17 cellular contexts compared by ENCODE assay signal in genomic region chr5:123164019-123164418, GRCh38.
DNase-seq lines count a peak whose midpoint lies in the region; ATAC-seq and TF ChIP-seq lines count a peak whose summit lies in the region.
"Had no signal": no experiment of that assay in that cellular context is flagged by ENCODE, and none has a peak within 500 bp of the region (broad histone marks: within the 10 kb centered on the region; RNA-seq: fewer than 3 reads in every experiment).

No MANE protein-coding gene starts in this region.

- H3K27me3 ChIP-seq in IMR-90 (ENCODE audit: control insufficient read depth, insufficient read depth, low read length): peaks cover 19% of the 10 kb centered on the region
- H3K27me3 ChIP-seq: BLaER1, Peyer's patch had no signal

- no peak overlapping the region for H3K18ac ChIP-seq in IMR-90 (ENCODE audit: low read depth, low read length)

- no peak overlapping the region for H3K23ac ChIP-seq in IMR-90 (ENCODE audit: low read depth, low read length)

- no peak overlapping the region for H2BK15ac ChIP-seq in IMR-90 (ENCODE audit: low read depth, low read length)

- H2AFZ ChIP-seq in IMR-90 (replicated peaks; ENCODE audit: low read length, poor library complexity): no peak overlapping the region

- no peak for TF ChIP-seq CTCF in IMR-90 (conservative IDR thresholded peaks at IDR 0.05; ENCODE audit: low read depth, low read length)
- no peak for TF ChIP-seq CTCF in fibroblast of the aortic adventitia (IDR thresholded peaks at IDR 0.05; ENCODE audit: insufficient read depth, low read length)
- TF ChIP-seq CTCF in GM10266 (IDR thresholded peaks at IDR 0.05; ENCODE audit: control insufficient read depth, insufficient read depth, low read depth, missing control alignments): no peak

- dilution Hi-C loops in IMR-90 (cut with HindIII; ENCODE audit: low sequenced_read_pairs, unreplicated experiment): no loop called here

- peak; percentile 75 for ATAC-seq in IMR-90 (ENCODE audit: low read depth)
- peak; percentile 25 for ATAC-seq in stimulated activated memory B cell treated with anti-CD40 and anti-IgM and Interleukin-4, amounts not matched to agents 10 μg/mL and 1 μg/mL and 100 μg/mL, for 72 hours
- no peak for ATAC-seq in GM21423 (IDR thresholded peaks at IDR 0.05; ENCODE audit: unreplicated experiment)

- H3K4ac ChIP-seq in IMR-90 (ENCODE audit: low read depth, low read length): no peak overlapping the region

- no peak overlapping the region for H2BK20ac ChIP-seq in IMR-90 (ENCODE audit: low read depth, low read length)

- H3K14ac ChIP-seq in IMR-90 (replicated peaks; ENCODE audit: low read depth, low read length): no peak overlapping the region

- H3K4me3 ChIP-seq in IMR-90 (ENCODE audit: insufficient read depth, low read depth, low read length) (no peak overlapping the region), fibroblast of the aortic adventitia (ENCODE audit: low read depth, low read length) (no peak overlapping the region)
- H3K4me3 ChIP-seq: BLaER1, Peyer's patch had no signal

- H2BK120ac ChIP-seq in IMR-90 (ENCODE audit: low read depth, low read length): no peak overlapping the region

- no peaks in the 10 kb centered on the region for H3K4me1 Mint-ChIP-seq in stimulated activated memory B cell treated with anti-CD40 and anti-IgM and Interleukin-4, amounts not matched to agents 10 μg/mL and 1 μg/mL and 100 μg/mL, for 72 hours
- H3K4me1 Mint-ChIP-seq in activated naive CD4-positive, alpha-beta T cell treated with anti-CD3 and anti-CD28 coated beads for 36 hours (ENCODE audit: low read depth): no peaks in the 10 kb centered on the region
- H3K4me1 Mint-ChIP-seq: CD8-positive, alpha-beta memory T cell had no signal

- no peaks in the 10 kb centered on the region for H3K9me3 ChIP-seq in IMR-90 (ENCODE audit: control insufficient read depth, insufficient read depth, low read length)
- H3K9me3 ChIP-seq: BLaER1, Peyer's patch had no signal

- no peak overlapping the region for H3K9ac ChIP-seq in IMR-90 (ENCODE audit: low read depth, low read length)
- H3K9ac ChIP-seq: BLaER1 had no signal

- H3K27me3 Mint-ChIP-seq in stimulated activated memory B cell treated with anti-CD40 and anti-IgM and Interleukin-4, amounts not matched to agents 10 μg/mL and 1 μg/mL and 100 μg/mL, for 72 hours: peaks cover 30% of the 10 kb centered on the region
- H3K27me3 Mint-ChIP-seq in activated naive CD4-positive, alpha-beta T cell treated with anti-CD3 and anti-CD28 coated beads for 36 hours (ENCODE audit: low read depth): peaks cover 6% of the 10 kb centered on the region

- H2AK5ac ChIP-seq in IMR-90 (ENCODE audit: low read depth, low read length): no peak overlapping the region

- TF ChIP-seq RAD21 in IMR-90 (IDR thresholded peaks at IDR 0.05; ENCODE audit: low read length): no peak

- no peak overlapping the region for H2BK5ac ChIP-seq in IMR-90 (ENCODE audit: low read depth, low read length, poor library complexity, severe bottlenecking)

- H3K4me2 ChIP-seq in IMR-90 (ENCODE audit: low read depth, low read length): no peak overlapping the region
- H3K4me2 ChIP-seq: BLaER1 had no signal

- 0 out of 2 replicates have a peak, but pooled peaks cover 2% of the 10 kb centered on the region for H3K36me3 ChIP-seq in IMR-90 (ENCODE audit: control insufficient read depth, insufficient read depth, low read length)
- H3K36me3 ChIP-seq: BLaER1, Peyer's patch had no signal

- POLR2A ChIA-PET in IMR-90 (lab: Charles Lee; ENCODE audit: unreplicated experiment): no interaction called here

- no peak overlapping the region for H4K5ac ChIP-seq in IMR-90 (ENCODE audit: low read depth, low read length)

- no CpG with 5 or more reads among the region's 2 CpGs for WGBS in IMR-90 (ENCODE audit: extremely low coverage in 2 of 2, insufficient read length in 1 of 2), 2 experiments

- no peaks in the 10 kb centered on the region for H4K20me1 ChIP-seq in IMR-90 (ENCODE audit: insufficient read depth, low read length)
- H4K20me1 ChIP-seq: BLaER1 had no signal

- H3K27ac ChIP-seq in IMR-90 (ENCODE audit: insufficient read depth, low read length): no peak overlapping the region
- H3K27ac ChIP-seq: 22Rv1, BLaER1, Peyer's patch had no signal

- H4K8ac ChIP-seq in IMR-90 (ENCODE audit: low read depth in 2 of 2, low read length in 2 of 2): no peak overlapping the region

- intact Hi-C loops in IMR-90 (cut with micrococcal nuclease): no loop called here
- intact Hi-C loops in activated naive CD4-positive, alpha-beta T cell treated with anti-CD3 and anti-CD28 coated beads for 36 hours (cut with micrococcal nuclease): no loop called here

- peak; percentile 7 for DNase-seq in NCI-H82 (lab: John Stamatoyannopoulos, UW)
- no peak for DNase-seq in NCI-H82 treated with DMSO at 0.1 percent for 48 hours (lab: John Stamatoyannopoulos, UW; ENCODE audit: unreplicated experiment)
- peak; percentile 31 for DNase-seq in IMR-90
- DNase-seq in fibroblast of the aortic adventitia (ENCODE audit: low read depth): peak; percentile 41
- no peak for DNase-seq in activated naive CD4-positive, alpha-beta T cell treated with anti-CD3 and anti-CD28 coated beads for 36 hours
- DNase-seq in GM10266 (ENCODE audit: extremely low spot score): no peak
- DNase-seq: CD8-positive, alpha-beta memory T cell; HCEC 1CT; KBM-7; NCI-H1092 treated with DMSO at 0.1 percent for 48 hours; NCI-H1694 treated with DMSO at 0.1 percent for 48 hours; Peyer's patch; SHP77 treated with DMSO at 0.1 percent for 48 hours had no signal

- H3K56ac ChIP-seq in IMR-90 (ENCODE audit: extremely low read depth, insufficient read depth, low read length): no peak overlapping the region

- TF ChIP-seq POLR2A in IMR-90 (IDR thresholded peaks at IDR 0.05; ENCODE audit: low read depth, low read length): no peak

- CTCF ChIA-PET in IMR-90 (lab: Yijun Ruan, JAX): interaction anchor here (0.5 kb wide), 2 partner anchors 459 to 1365 kb away, joined by 4 to 5 read pairs; no protein-coding TSS in a partner anchor
- CTCF ChIA-PET in activated naive CD4-positive, alpha-beta T cell treated with anti-CD3 and anti-CD28 coated beads for 36 hours (lab: Charles Lee): interaction anchor here (0.6 kb wide), 1 partner anchor 80 kb away, joined by 4 read pairs; no protein-coding TSS in a partner anchor

- no peak overlapping the region for H2AK9ac ChIP-seq in IMR-90 (replicated peaks; ENCODE audit: low read depth, low read length, poor library complexity)

- no peaks in the 10 kb centered on the region for H3K36me3 Mint-ChIP-seq in stimulated activated memory B cell treated with anti-CD40 and anti-IgM and Interleukin-4, amounts not matched to agents 10 μg/mL and 1 μg/mL and 100 μg/mL, for 72 hours
- no peaks in the 10 kb centered on the region for H3K36me3 Mint-ChIP-seq in activated naive CD4-positive, alpha-beta T cell treated with anti-CD3 and anti-CD28 coated beads for 36 hours (ENCODE audit: low read depth)
- H3K36me3 Mint-ChIP-seq: CD8-positive, alpha-beta memory T cell had no signal

- no TSS peak for BruUV-seq in IMR-90 (replicated peaks; lab: Mats Ljungman, UMichigan)

- H3K9me3 Mint-ChIP-seq in stimulated activated memory B cell treated with anti-CD40 and anti-IgM and Interleukin-4, amounts not matched to agents 10 μg/mL and 1 μg/mL and 100 μg/mL, for 72 hours: no peaks in the 10 kb centered on the region
- no peaks in the 10 kb centered on the region for H3K9me3 Mint-ChIP-seq in activated naive CD4-positive, alpha-beta T cell treated with anti-CD3 and anti-CD28 coated beads for 36 hours
- H3K9me3 Mint-ChIP-seq: CD8-positive, alpha-beta memory T cell had no signal

- H4K91ac ChIP-seq in IMR-90 (ENCODE audit: insufficient read depth, low read depth, low read length): no peak overlapping the region

- H3K4me1 ChIP-seq in IMR-90 (ENCODE audit: control insufficient read depth, insufficient read depth, low read length): no peaks in the 10 kb centered on the region
- H3K4me1 ChIP-seq: BLaER1, Peyer's patch had no signal

- H3K9me1 ChIP-seq in IMR-90 (ENCODE audit: insufficient read depth, low read length): no peaks in the 10 kb centered on the region

- in situ Hi-C loops in IMR-90 (cut with MboI; ENCODE audit: low sequenced_read_pairs): loop anchor here (25.0 kb wide), 1 partner anchor 652 kb away; no protein-coding TSS in a partner anchor

- no peaks in the 10 kb centered on the region for H3K79me1 ChIP-seq in IMR-90 (ENCODE audit: low read depth in 1 of 2, low read length in 2 of 2)

- no peak overlapping the region for H3K27ac Mint-ChIP-seq in stimulated activated memory B cell treated with anti-CD40 and anti-IgM and Interleukin-4, amounts not matched to agents 10 μg/mL and 1 μg/mL and 100 μg/mL, for 72 hours
- H3K27ac Mint-ChIP-seq in activated naive CD4-positive, alpha-beta T cell treated with anti-CD3 and anti-CD28 coated beads for 36 hours: no peak overlapping the region
- H3K27ac Mint-ChIP-seq: CD8-positive, alpha-beta memory T cell had no signal

- no peak overlapping the region for H3K4me3 Mint-ChIP-seq in stimulated activated memory B cell treated with anti-CD40 and anti-IgM and Interleukin-4, amounts not matched to agents 10 μg/mL and 1 μg/mL and 100 μg/mL, for 72 hours
- H3K4me3 Mint-ChIP-seq in activated naive CD4-positive, alpha-beta T cell treated with anti-CD3 and anti-CD28 coated beads for 36 hours: no peak overlapping the region
- H3K4me3 Mint-ChIP-seq: CD8-positive, alpha-beta memory T cell had no signal

TF ChIP-seq in IMR-90, 13 proteins besides CTCF, POLR2A, EP300 and RAD21:
- TF ChIP-seq FOS (IDR thresholded peaks at IDR 0.05; ENCODE audit: low read depth, low read length): no peak
- no peak for TF ChIP-seq MAZ (IDR thresholded peaks at IDR 0.05; ENCODE audit: borderline replicate concordance, low read depth, low read length)
- TF ChIP-seq MAFK (IDR thresholded peaks at IDR 0.05; ENCODE audit: low read depth, low read length): no peak
- no peak for TF ChIP-seq RFX5 (IDR thresholded peaks at IDR 0.05; ENCODE audit: low read depth, low read length)
- TF ChIP-seq SMC3 (IDR thresholded peaks at IDR 0.05; ENCODE audit: low read depth, low read length): no peak
- no peak for TF ChIP-seq RCOR1 (IDR thresholded peaks at IDR 0.05; ENCODE audit: insufficient replicate concordance, low read length)
- TF ChIP-seq ELK1 (IDR thresholded peaks at IDR 0.05; ENCODE audit: borderline replicate concordance, low read depth, low read length): no peak

Comparison
In these comparisons a context has a peak if more than half of its experiments do, and no peak if none do; other contexts are left out.
1. DNase-seq: peak in NCI-H82 (single experiment), IMR-90 (single experiment) and fibroblast of the aortic adventitia (single experiment); none in NCI-H82 treated with DMSO at 0.1 percent for 48 hours (single experiment), activated naive CD4-positive, alpha-beta T cell treated with anti-CD3 and anti-CD28 coated beads for 36 hours (single experiment) and GM10266 (single experiment).